15 cellular contexts compared by ENCODE assay signal in genomic region chr9:5818424-5819142, GRCh38.
"Had no signal": no experiment of that assay in that cellular context is flagged by ENCODE, and none has a peak within 500 bp of the region (broad histone marks: within the 10 kb centered on the region; RNA-seq: fewer than 3 reads in every experiment).

No MANE protein-coding gene starts in this region.

- H3K27ac Mint-ChIP-seq: activated B cell treated with CpG ODN at 0.5 μM for 24 hours; activated CD4-positive, alpha-beta memory T cell treated with anti-CD3 and anti-CD28 coated beads for 36 hours; activated naive CD8-positive, alpha-beta T cell; memory B cell; stimulated activated naive CD8-positive, alpha-beta T cell treated with anti-CD3 and anti-CD28 coated beads, Interleukin-15, Interleukin-2, amounts not matched to agents 100 ng/mL and 50 ng/mL, for 24 hours; T-cell had no signal

- H3K4me1 ChIP-seq: tibial nerve had no signal

- H3K4me1 Mint-ChIP-seq: activated B cell treated with CpG ODN at 0.5 μM for 24 hours, endodermal cell had no signal

- DNase-seq: activated B cell treated with CpG ODN at 0.5 μM for 24 hours; activated CD4-positive, alpha-beta memory T cell treated with anti-CD3 and anti-CD28 coated beads for 36 hours; activated CD4-positive, alpha-beta T cell treated with anti-CD3 and anti-CD28 coated beads for 4 hours; activated T-cell treated with anti-CD3 and anti-CD28 coated beads for 4 hours; endodermal cell; foreskin melanocyte; hypothalamus; left ventricle myocardium superior; occipital lobe; T-cell had no signal

- H3K4me3 Mint-ChIP-seq: activated B cell treated with CpG ODN at 0.5 μM for 24 hours; activated CD4-positive, alpha-beta memory T cell treated with anti-CD3 and anti-CD28 coated beads for 36 hours; activated naive CD8-positive, alpha-beta T cell; endodermal cell; memory B cell; stimulated activated naive CD8-positive, alpha-beta T cell treated with anti-CD3 and anti-CD28 coated beads, Interleukin-15, Interleukin-2, amounts not matched to agents 100 ng/mL and 50 ng/mL, for 24 hours; T-cell had no signal

- H3K27ac ChIP-seq: cardiac muscle cell, tibial nerve had no signal

- H3K9me3 Mint-ChIP-seq: activated B cell treated with CpG ODN at 0.5 μM for 24 hours; activated CD4-positive, alpha-beta memory T cell treated with anti-CD3 and anti-CD28 coated beads for 36 hours; endodermal cell; stimulated activated naive CD8-positive, alpha-beta T cell treated with anti-CD3 and anti-CD28 coated beads, Interleukin-15, Interleukin-2, amounts not matched to agents 100 ng/mL and 50 ng/mL, for 24 hours; T-cell had no signal

- ATAC-seq: left ventricle myocardium superior, T-cell had no signal

- H3K4me3 ChIP-seq: cardiac muscle cell, tibial nerve had no signal

- H3K27me3 ChIP-seq: cardiac muscle cell, tibial nerve had no signal

- H3K27me3 Mint-ChIP-seq: activated B cell treated with CpG ODN at 0.5 μM for 24 hours; activated CD4-positive, alpha-beta memory T cell treated with anti-CD3 and anti-CD28 coated beads for 36 hours; activated naive CD8-positive, alpha-beta T cell; memory B cell; stimulated activated naive CD8-positive, alpha-beta T cell treated with anti-CD3 and anti-CD28 coated beads, Interleukin-15, Interleukin-2, amounts not matched to agents 100 ng/mL and 50 ng/mL, for 24 hours; T-cell had no signal

- H3K9me3 ChIP-seq: tibial nerve had no signal
